In genomic region chr1:15969321-15969880, GRCh38 we compare ENCODE assay signal across 16 cellular contexts. TPM values are rescaled to one million over a fixed set of nuclear protein-coding genes. Genes with fewer than 3 reads are reported as not detected.
DNase-seq lines count a peak whose midpoint lies in the region; ATAC-seq and TF ChIP-seq lines count a peak whose summit lies in the region.
"Had no signal": no experiment of that assay in that cellular context is flagged by ENCODE, and none has a peak within 500 bp of the region (broad histone marks: within the 10 kb centered on the region; RNA-seq: fewer than 3 reads in every experiment).

No MANE protein-coding gene starts in this region.

- WGBS in esophagus muscularis mucosa: 91% methylated on average over 13 of the region's 13 CpGs

- peaks cover 0 to 51% (median 35%) of the 10 kb centered on the region in 4 donors for H3K36me3 ChIP-seq in esophagus muscularis mucosa
- H3K36me3 ChIP-seq: BE2C had no signal

- H3K27me3 ChIP-seq in esophagus muscularis mucosa: no peaks in the 10 kb centered on the region
- H3K27me3 ChIP-seq: BE2C had no signal

- no peak for ATAC-seq in natural killer cell treated with Interleukin-12 subunit alpha and Interleukin-12 subunit beta and Interleukin-15 and Interleukin-18, amount 100 ng/mL, for 72 hours
- ATAC-seq in natural killer cell: no peak
- no peak for ATAC-seq in omental fat pad (ENCODE audit: low FRiP score)
- ATAC-seq in HG02870 (IDR thresholded peaks at IDR 0.05; ENCODE audit: unreplicated experiment): no peak
- ATAC-seq: GM23338 had no signal

- H3K9me3 Mint-ChIP-seq in natural killer cell treated with Interleukin-12 subunit alpha and Interleukin-12 subunit beta and Interleukin-15 and Interleukin-18, amount 100 ng/mL, for 72 hours: no peaks in the 10 kb centered on the region
- H3K9me3 Mint-ChIP-seq in natural killer cell: no peaks in the 10 kb centered on the region
- H3K9me3 Mint-ChIP-seq: CD4-positive, alpha-beta T cell had no signal

- H3K36me3 Mint-ChIP-seq in natural killer cell treated with Interleukin-12 subunit alpha and Interleukin-12 subunit beta and Interleukin-15 and Interleukin-18, amount 100 ng/mL, for 72 hours: peaks cover 31% of the 10 kb centered on the region
- peaks cover 8% of the 10 kb centered on the region for H3K36me3 Mint-ChIP-seq in natural killer cell

- H3K4me1 Mint-ChIP-seq in natural killer cell treated with Interleukin-12 subunit alpha and Interleukin-12 subunit beta and Interleukin-15 and Interleukin-18, amount 100 ng/mL, for 72 hours (ENCODE audit: low read depth in 2 of 2): peaks cover 59 to 69% of the 10 kb centered on the region in 2 donors
- H3K4me1 Mint-ChIP-seq in natural killer cell: peaks cover 40 to 45% of the 10 kb centered on the region in 2 donors
- H3K4me1 Mint-ChIP-seq: GM23338 had no signal

- no peak for DNase-seq in natural killer cell treated with Interleukin-12 subunit alpha and Interleukin-12 subunit beta and Interleukin-15 and Interleukin-18, amount 100 ng/mL, for 72 hours (ENCODE audit: low spot score)
- no peak for DNase-seq in natural killer cell
- peak; percentile 14 for DNase-seq in omental fat pad (ENCODE audit: low spot score)
- DNase-seq in NCI-H510A treated with DMSO at 0.1 percent for 48 hours (lab: John Stamatoyannopoulos, UW): no peak
- no peak for DNase-seq in esophagus muscularis mucosa (ENCODE audit: extremely low spot score)
- DNase-seq: ACHN; BE2C; C1 segment of cervical spinal cord; Caco-2; CD4-positive, alpha-beta T cell; HCEC 1CT had no signal

- intact Hi-C loops in natural killer cell (cut with micrococcal nuclease): no loop called here
- intact Hi-C loops in esophagus muscularis mucosa (cut with DNase I): no loop called here

- peak overlapping the region; percentile 21 to 48 for H3K27ac Mint-ChIP-seq in natural killer cell treated with Interleukin-12 subunit alpha and Interleukin-12 subunit beta and Interleukin-15 and Interleukin-18, amount 100 ng/mL, for 72 hours
- no peak overlapping the region for H3K27ac Mint-ChIP-seq in natural killer cell
- H3K27ac Mint-ChIP-seq: CD4-positive, alpha-beta T cell; GM23338 had no signal

- no peak for TF ChIP-seq EP300 in esophagus muscularis mucosa (IDR thresholded peaks at IDR 0.05)

- no peak for TF ChIP-seq CTCF in natural killer cell (IDR thresholded peaks at IDR 0.05)
- TF ChIP-seq CTCF in omental fat pad (IDR thresholded peaks at IDR 0.05): no peak
- no peak for TF ChIP-seq CTCF in esophagus muscularis mucosa (IDR thresholded peaks at IDR 0.05)

- peaks cover 17 to 58% (median 48%) of the 10 kb centered on the region in 4 donors for H3K4me1 ChIP-seq in esophagus muscularis mucosa
- H3K4me1 ChIP-seq: BE2C, Caco-2 had no signal

- no peak overlapping the region for H3K4me3 ChIP-seq in esophagus muscularis mucosa
- H3K4me3 ChIP-seq: GM23338 had no signal

- H3K27me3 Mint-ChIP-seq in natural killer cell treated with Interleukin-12 subunit alpha and Interleukin-12 subunit beta and Interleukin-15 and Interleukin-18, amount 100 ng/mL, for 72 hours: no peaks in the 10 kb centered on the region
- H3K27me3 Mint-ChIP-seq in natural killer cell (ENCODE audit: low read depth in 2 of 2): no peaks in the 10 kb centered on the region
- H3K27me3 Mint-ChIP-seq: CD4-positive, alpha-beta T cell had no signal

- no peak overlapping the region for H3K4me3 Mint-ChIP-seq in natural killer cell treated with Interleukin-12 subunit alpha and Interleukin-12 subunit beta and Interleukin-15 and Interleukin-18, amount 100 ng/mL, for 72 hours
- H3K4me3 Mint-ChIP-seq in natural killer cell: no peak overlapping the region
- H3K4me3 Mint-ChIP-seq: CD4-positive, alpha-beta T cell; GM23338 had no signal

- H3K9me3 ChIP-seq in esophagus muscularis mucosa: no peaks in the 10 kb centered on the region
- H3K9me3 ChIP-seq: BE2C, Caco-2 had no signal

- TF ChIP-seq POLR2A in esophagus muscularis mucosa (IDR thresholded peaks at IDR 0.05; ENCODE audit: low read depth): no peak

- H3K27ac ChIP-seq in cingulate gyrus (ENCODE audit: low read depth, low read length) (peak overlapping the region; percentile 14), esophagus muscularis mucosa (replicated peaks in 1 of 4) (no peak overlapping the region)
- H3K27ac ChIP-seq: HL-60 had no signal

RNA-seq across cellular contexts. Expression of gene ZBTB17, which starts 6.5 kb away (rescaled TPM):
- 100 to 1,000 TPM in 1 of 2 donors, 10 to 100 TPM in 1; 75.6 to 102 TPM for total RNA-seq in natural killer cell treated with Interleukin-12 subunit alpha and Interleukin-12 subunit beta and Interleukin-15 and Interleukin-18, amount 100 ng/mL, for 72 hours
- 100 to 1,000 TPM in 1 of 3 donors, 10 to 100 TPM in 2; 86.0 to 100 (median 86.9) TPM for total RNA-seq in natural killer cell
- total RNA-seq in omental fat pad: 10 to 100 TPM; 20.7 to 53.6 (median 27.8) TPM
- 10 to 100 TPM; 29.5 to 40.8 (median 34.6) TPM for total RNA-seq in esophagus muscularis mucosa

RNA-seq across cellular contexts. Expression of gene SRARP, which starts 34.6 kb away (rescaled TPM):
- not detected for total RNA-seq in natural killer cell treated with Interleukin-12 subunit alpha and Interleukin-12 subunit beta and Interleukin-15 and Interleukin-18, amount 100 ng/mL, for 72 hours
- total RNA-seq in natural killer cell (not detected), omental fat pad (not detected), esophagus muscularis mucosa (not detected)
- total RNA-seq: CD4-positive, alpha-beta T cell; GM23338; HT1080 had no signal

RNA-seq across cellular contexts. Expression of gene HSPB7, which starts 48.4 kb away (rescaled TPM):
- total RNA-seq in natural killer cell treated with Interleukin-12 subunit alpha and Interleukin-12 subunit beta and Interleukin-15 and Interleukin-18, amount 100 ng/mL, for 72 hours: not detected
- not detected for total RNA-seq in natural killer cell
- 100 to 1,000 TPM in 3 of 4 donors, 10 to 100 TPM in 1; 65.7 to 157 (median 128) TPM for total RNA-seq in omental fat pad
- 100 to 1,000 TPM; 111 to 408 (median 279) TPM for total RNA-seq in esophagus muscularis mucosa
- total RNA-seq: Caco-2; CD4-positive, alpha-beta T cell; GM23338; HT1080 had no signal

RNA-seq across cellular contexts. Expression of gene CLCNKA, which starts 52.4 kb away (rescaled TPM):
- total RNA-seq in natural killer cell treated with Interleukin-12 subunit alpha and Interleukin-12 subunit beta and Interleukin-15 and Interleukin-18, amount 100 ng/mL, for 72 hours: under 1 TPM in 1 of 2 donors, not detected in 1; 0.24 TPM
- total RNA-seq in natural killer cell (under 1 TPM in 2 of 3 donors, not detected in 1; 0.16 to 0.33 TPM), omental fat pad (1 to 10 TPM in 2 of 4 donors, under 1 TPM in 2; 0.37 to 2.4 (median 1.0) TPM), esophagus muscularis mucosa (under 1 TPM in 3 of 4 donors, not detected in 1; 0.17 to 0.42 (median 0.33) TPM)
- total RNA-seq: Caco-2; CD4-positive, alpha-beta T cell; HT1080 had no signal

Comparison
In these comparisons a context has a peak if more than half of its experiments do, and no peak if none do; other contexts are left out.
1. H3K27ac Mint-ChIP-seq: peak in natural killer cell treated with Interleukin-12 subunit alpha and Interleukin-12 subunit beta and Interleukin-15 and Interleukin-18, amount 100 ng/mL, for 72 hours (2 of 2); none in natural killer cell (0 of 2).
2. RNA of gene HSPB7, which starts 48.4 kb away (total RNA-seq): 111 to 408 TPM in esophagus muscularis mucosa and 65.7 to 157 TPM in omental fat pad; not detected in natural killer cell treated with Interleukin-12 subunit alpha and Interleukin-12 subunit beta and Interleukin-15 and Interleukin-18, amount 100 ng/mL, for 72 hours and not detected in natural killer cell; every median in the first group is over 10 times any median in the second.